Comparison of ENCODE assay signal across 8 cellular contexts in the genomic region with DNA sequence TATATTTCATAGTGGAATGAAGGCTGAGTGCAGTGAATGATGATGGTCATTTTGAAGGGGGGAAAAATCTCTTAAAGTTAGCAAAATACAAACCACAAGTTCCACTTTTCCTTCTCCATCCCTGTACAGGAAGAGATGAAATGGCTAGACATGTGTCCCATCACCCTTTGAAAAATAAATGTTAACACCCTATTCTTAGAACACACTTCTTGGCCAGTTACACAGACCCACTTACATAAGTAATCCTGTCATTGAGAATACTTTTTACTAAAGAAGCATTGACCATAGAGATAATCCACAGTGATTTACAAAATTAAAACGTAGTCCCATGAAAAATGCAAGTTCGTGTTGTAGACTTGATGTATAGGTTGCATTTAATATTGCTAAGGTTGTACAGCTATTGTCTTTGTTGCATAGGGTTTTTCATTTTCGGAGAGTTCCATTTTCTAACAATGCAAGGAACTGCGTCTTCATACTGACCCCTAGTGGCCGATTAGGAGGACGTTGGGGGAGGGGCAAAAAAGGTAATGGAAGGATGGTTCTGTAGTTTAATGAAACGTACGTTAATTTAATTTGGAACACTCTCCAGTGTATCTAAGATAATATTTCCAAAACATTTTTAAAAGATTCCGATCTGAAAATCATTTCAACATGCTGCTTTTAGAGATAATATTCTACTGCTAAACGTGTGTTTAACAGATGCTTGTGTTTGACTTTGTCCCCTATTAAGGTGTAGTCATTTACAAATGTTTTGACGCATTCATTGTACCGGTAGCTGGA.
A peak's percentile ranks its signal among the peaks of the same experiment; 100 is the strongest.
DNase-seq lines count a peak whose midpoint lies in the region; ATAC-seq and TF ChIP-seq lines count a peak whose summit lies in the region.

No MANE protein-coding gene starts in this region.

- H3K36me3 ChIP-seq in lower lobe of right lung: no peaks in the 10 kb centered on the region

- peaks cover 29% of the 10 kb centered on the region for H3K4me1 Mint-ChIP-seq in activated CD4-positive, alpha-beta T cell treated with anti-CD3 and anti-CD28 coated beads, Interleukin-2, amount 10 ng/mL, durations not matched to agents 7 days and 5 days

- DNase-seq in EH (ENCODE audit: low read depth): peak; percentile 63
- peak; percentile 34 for DNase-seq in NCI-H446 treated with DMSO at 0.1 percent for 48 hours (lab: John Stamatoyannopoulos, UW)
- DNase-seq in activated CD4-positive, alpha-beta T cell treated with anti-CD3 and anti-CD28 coated beads, Interleukin-2, amount 10 ng/mL, durations not matched to agents 7 days and 5 days: peak; percentile 79
- DNase-seq in coronary artery (ENCODE audit: low spot score): no peak
- no peak for DNase-seq in lower lobe of right lung
- peak; percentile 33 to 46 (median 44) for DNase-seq in stimulated activated CD4-positive, alpha-beta T cell treated with anti-CD3 and anti-CD28 coated beads, TNF-alpha, amount 100 ng/mL, for 48 hours (ENCODE audit: low read depth in 3 of 3)

- intact Hi-C loops in lower lobe of right lung (cut with DNase I): loop anchor here (10.0 kb wide), 1 partner anchor 984 kb away; a partner anchor contains a TSS

- CTCF ChIA-PET in activated CD4-positive, alpha-beta T cell treated with anti-CD3 and anti-CD28 coated beads, Interleukin-2, amount 10 ng/mL, durations not matched to agents 7 days and 5 days (lab: Charles Lee): interaction anchor here (0.7 to 1.5 kb wide), 5 partner anchors 450 to 1470 kb away, joined by 3 to 4 read pairs (median 3); no protein-coding TSS in a partner anchor

- no peaks in the 10 kb centered on the region for H3K36me3 Mint-ChIP-seq in activated CD4-positive, alpha-beta T cell treated with anti-CD3 and anti-CD28 coated beads, Interleukin-2, amount 10 ng/mL, durations not matched to agents 7 days and 5 days (ENCODE audit: low read depth)

- POLR2A ChIA-PET in activated CD4-positive, alpha-beta T cell treated with anti-CD3 and anti-CD28 coated beads, Interleukin-2, amount 10 ng/mL, durations not matched to agents 7 days and 5 days (lab: Charles Lee): no interaction called here

- ATAC-seq in HG02840 (IDR thresholded peaks at IDR 0.05; ENCODE audit: low FRiP score, unreplicated experiment) (peak; percentile 56), lower lobe of right lung (peak; percentile 76 to 84), HG02884 (IDR thresholded peaks at IDR 0.05; ENCODE audit: unreplicated experiment) (no peak)

- no peaks in the 10 kb centered on the region for H3K9me3 Mint-ChIP-seq in activated CD4-positive, alpha-beta T cell treated with anti-CD3 and anti-CD28 coated beads, Interleukin-2, amount 10 ng/mL, durations not matched to agents 7 days and 5 days

- H3K4me3 Mint-ChIP-seq in activated CD4-positive, alpha-beta T cell treated with anti-CD3 and anti-CD28 coated beads, Interleukin-2, amount 10 ng/mL, durations not matched to agents 7 days and 5 days: no peak overlapping the region

- peaks cover 3% of the 10 kb centered on the region for H3K27me3 ChIP-seq in lower lobe of right lung (ENCODE audit: low read depth)

- peaks cover 6% of the 10 kb centered on the region for H3K4me1 ChIP-seq in lower lobe of right lung

- H3K27ac ChIP-seq in coronary artery (no peak overlapping the region), lower lobe of right lung (no peak overlapping the region)

- H3K27me3 Mint-ChIP-seq in activated CD4-positive, alpha-beta T cell treated with anti-CD3 and anti-CD28 coated beads, Interleukin-2, amount 10 ng/mL, durations not matched to agents 7 days and 5 days: peaks cover 3% of the 10 kb centered on the region

- H3K9me3 ChIP-seq in lower lobe of right lung: no peaks in the 10 kb centered on the region

- H3K27ac Mint-ChIP-seq in activated CD4-positive, alpha-beta T cell treated with anti-CD3 and anti-CD28 coated beads, Interleukin-2, amount 10 ng/mL, durations not matched to agents 7 days and 5 days: no peak overlapping the region

- TF ChIP-seq CTCF in coronary artery (IDR thresholded peaks at IDR 0.05) (peak; percentile 86), lower lobe of right lung (IDR thresholded peaks at IDR 0.05) (peak; percentile 91)

- H3K4me3 ChIP-seq in coronary artery (no peak overlapping the region), lower lobe of right lung (no peak overlapping the region)

Comparison
In these comparisons a context has a peak if more than half of its experiments do, and no peak if none do; other contexts are left out.
1. DNase-seq: peak in EH (single experiment), NCI-H446 treated with DMSO at 0.1 percent for 48 hours (single experiment), activated CD4-positive, alpha-beta T cell treated with anti-CD3 and anti-CD28 coated beads, Interleukin-2, amount 10 ng/mL, durations not matched to agents 7 days and 5 days (single experiment) and stimulated activated CD4-positive, alpha-beta T cell treated with anti-CD3 and anti-CD28 coated beads, TNF-alpha, amount 100 ng/mL, for 48 hours (3 of 3); none in coronary artery (single experiment) and lower lobe of right lung (single experiment).